In genomic region chr7:128084896-128085608, GRCh38 we compare ENCODE assay signal across 18 cellular contexts. TPM values are rescaled to one million over a fixed set of nuclear protein-coding genes. Genes with fewer than 3 reads are reported as not detected.
DNase-seq lines count a peak whose midpoint lies in the region; TF ChIP-seq lines count a peak whose summit lies in the region.
"Had no signal": no experiment of that assay in that cellular context is flagged by ENCODE, and none has a peak within 500 bp of the region (broad histone marks: within the 10 kb centered on the region; RNA-seq: fewer than 3 reads in every experiment).

No MANE protein-coding gene starts in this region.

- peaks cover 6% of the 10 kb centered on the region for H3K4me1 ChIP-seq in neural progenitor cell
- H3K4me1 ChIP-seq: gastrocnemius medialis, transverse colon had no signal

- H3K9me3 ChIP-seq in neural progenitor cell (ENCODE audit: low read depth), result no peaks in the 10 kb centered on the region
- H3K9me3 ChIP-seq: gastrocnemius medialis, transverse colon had no signal

- H3K27me3 ChIP-seq in neural progenitor cell, result no peaks in the 10 kb centered on the region
- H3K27me3 ChIP-seq: gastrocnemius medialis, transverse colon had no signal

- H3K4me3 ChIP-seq in fibroblast of pulmonary artery (replicated peaks; ENCODE audit: low read depth, low read length), result no peak overlapping the region
- no peak overlapping the region for H3K4me3 ChIP-seq in neural progenitor cell
- H3K4me3 ChIP-seq: gastrocnemius medialis, transverse colon had no signal

- TF ChIP-seq CTCF in fibroblast of pulmonary artery (IDR thresholded peaks at IDR 0.05; ENCODE audit: low read length, missing control alignments), result no peak
- TF ChIP-seq CTCF in neural progenitor cell (IDR thresholded peaks at IDR 0.05), result no peak

- H3K27me3 Mint-ChIP-seq in neural progenitor cell (ENCODE audit: insufficient read depth, low read depth), result peaks cover 5% of the 10 kb centered on the region

- peaks cover 25% of the 10 kb centered on the region for H3K36me3 Mint-ChIP-seq in neural progenitor cell

- no peak overlapping the region for H3K4me3 Mint-ChIP-seq in neural progenitor cell
- H3K4me3 Mint-ChIP-seq: activated T-cell treated with anti-CD3 and anti-CD28 coated beads, Interleukin-2, amount 50 U/mL, for 4 hours had no signal

- no peaks in the 10 kb centered on the region for H3K36me3 ChIP-seq in neural progenitor cell

- DNase-seq in COR-L47 (lab: John Stamatoyannopoulos, UW) (peak; percentile 88), NCI-H69 (lab: John Stamatoyannopoulos, UW) (peak; percentile 96), fibroblast of pulmonary artery (ENCODE audit: low read depth) (peak; percentile 40), neural progenitor cell (ENCODE audit: low spot score) (no peak), NCI-H524 (lab: John Stamatoyannopoulos, UW) (no peak), SW480 (ENCODE audit: low spot score) (no peak), mesenteric fat pad (ENCODE audit: low spot score) (no peak), SIG-M5 (lab: John Stamatoyannopoulos, UW) (no peak)
- DNase-seq: activated CD4-positive, alpha-beta T cell treated with anti-CD3 and anti-CD28 coated beads for 48 hours; activated T-cell treated with anti-CD3 and anti-CD28 coated beads, Interleukin-2, amount 50 U/mL, for 4 hours; amygdala; gastrocnemius medialis; islet precursor cell; NCI-H1105 treated with DMSO at 0.1 percent for 48 hours; NCI-H526 treated with DMSO at 0.1 percent for 48 hours; stimulated activated CD8-positive, alpha-beta memory T cell treated with anti-CD3 and anti-CD28 coated beads, Interleukin-4, amount 100 ng/mL, for 48 hours; T-helper 2 cell; transverse colon had no signal

- no peaks in the 10 kb centered on the region for H3K9me3 Mint-ChIP-seq in neural progenitor cell
- H3K9me3 Mint-ChIP-seq: activated T-cell treated with anti-CD3 and anti-CD28 coated beads, Interleukin-2, amount 50 U/mL, for 4 hours had no signal

- H2AFZ ChIP-seq in neural progenitor cell (replicated peaks), result no peak overlapping the region

- H4K20me1 ChIP-seq in neural progenitor cell (ENCODE audit: low read depth), result peaks cover 12% of the 10 kb centered on the region

- no peaks in the 10 kb centered on the region for H3F3A ChIP-seq in neural progenitor cell (ENCODE audit: low read depth)

- H3K4me1 Mint-ChIP-seq in neural progenitor cell, result peaks cover 34% of the 10 kb centered on the region

- no peak overlapping the region for H3K4me2 ChIP-seq in neural progenitor cell

- H3K79me2 ChIP-seq in neural progenitor cell (ENCODE audit: low read depth), result no peaks in the 10 kb centered on the region

- no peak overlapping the region for H3K9ac ChIP-seq in neural progenitor cell

- H3K27ac ChIP-seq in neural progenitor cell, result no peak overlapping the region
- H3K27ac ChIP-seq: gastrocnemius medialis, transverse colon had no signal

- H3K27ac Mint-ChIP-seq in neural progenitor cell, result peak overlapping the region; percentile 14

RNA-seq across cellular contexts. Expression of gene LRRC4, which starts 53.8 kb away (rescaled TPM):
- total RNA-seq in neural progenitor cell (ENCODE audit: low replicate concordance) (19.8 and 26.9 TPM in 2 replicates), mesenteric fat pad (6.5 TPM)

Comparison
In these comparisons a context has a peak if more than half of its experiments do, and no peak if none do; other contexts are left out.
1. DNase-seq: peak in COR-L47 (single experiment), NCI-H69 (single experiment) and fibroblast of pulmonary artery (single experiment); none in neural progenitor cell (single experiment), NCI-H524 (0 of 2), SW480 (single experiment), mesenteric fat pad (single experiment) and SIG-M5 (single experiment).